In genomic region chr16:86906608-86907007, GRCh38 we compare ENCODE assay signal across 26 cellular contexts.
"Had no signal": no experiment of that assay in that cellular context is flagged by ENCODE, and none has a peak within 500 bp of the region (broad histone marks: within the 10 kb centered on the region; RNA-seq: fewer than 3 reads in every experiment).

No MANE protein-coding gene starts in this region.

- H3K36me3 ChIP-seq: heart left ventricle, neural progenitor cell, right lobe of liver, tibial nerve had no signal

- DNase-seq: central memory CD4-positive, alpha-beta T cell; cortex of kidney; effector CD8-positive, alpha-beta T cell; heart left ventricle; hypothalamus; left cardiac atrium; left ventricle myocardium superior; mesendoderm; mucosa of descending colon; natural killer cell; nucleus accumbens; psoas muscle; retina; right lobe of liver; stimulated activated CD4-positive, alpha-beta T cell treated with anti-CD3 and anti-CD28 coated beads, Interleukin-2, amount 100 ng/mL, for 24 hours; stimulated activated CD4-positive, alpha-beta T cell treated with anti-CD3 and anti-CD28 coated beads, Interleukin-4, amount 100 ng/mL, for 4 hours; stimulated activated naive B cell treated with anti-CD40 and anti-IgM and Interleukin-4, amounts not matched to agents 10 μg/mL and 1 μg/mL and 100 μg/mL, for 72 hours; stimulated activated naive CD8-positive, alpha-beta T cell treated with anti-CD3 and anti-CD28 coated beads, Interleukin-15, amount 100 ng/mL, for 72 hours; testis had no signal

- H3K27me3 Mint-ChIP-seq: stimulated activated naive CD8-positive, alpha-beta T cell treated with anti-CD3 and anti-CD28 coated beads, Interleukin-15, amount 100 ng/mL, for 72 hours had no signal

- H3K27me3 ChIP-seq: heart left ventricle, neural progenitor cell, right lobe of liver, testis had no signal

- H3K9ac ChIP-seq: neural progenitor cell, parathyroid adenoma had no signal

- H3K36me3 Mint-ChIP-seq: natural killer cell; neural progenitor cell; stimulated activated naive B cell treated with anti-CD40 and anti-IgM and Interleukin-4, amounts not matched to agents 10 μg/mL and 1 μg/mL and 100 μg/mL, for 72 hours had no signal

- H3K9me3 Mint-ChIP-seq: natural killer cell; neural progenitor cell; stimulated activated naive B cell treated with anti-CD40 and anti-IgM and Interleukin-4, amounts not matched to agents 10 μg/mL and 1 μg/mL and 100 μg/mL, for 72 hours; stimulated activated naive CD8-positive, alpha-beta T cell treated with anti-CD3 and anti-CD28 coated beads, Interleukin-15, amount 100 ng/mL, for 72 hours had no signal

- H3K79me2 ChIP-seq: parathyroid adenoma had no signal

- H2AFZ ChIP-seq: neural progenitor cell, parathyroid adenoma had no signal

- H3K4me2 ChIP-seq: neural progenitor cell had no signal

- H3K4me1 ChIP-seq: psoas muscle, right lobe of liver, testis, tibial nerve had no signal

- FAIRE-seq: frontal cortex, islet of Langerhans had no signal

- H3K9me3 ChIP-seq: heart left ventricle, mucosa of descending colon, psoas muscle, right lobe of liver, testis, tibial nerve had no signal

- H3K4me3 ChIP-seq: dorsolateral prefrontal cortex, heart left ventricle, lung, mucosa of descending colon, neural progenitor cell, psoas muscle, right lobe of liver, testis, tibial nerve had no signal

- H3K4me1 Mint-ChIP-seq: natural killer cell; stimulated activated naive B cell treated with anti-CD40 and anti-IgM and Interleukin-4, amounts not matched to agents 10 μg/mL and 1 μg/mL and 100 μg/mL, for 72 hours; stimulated activated naive CD8-positive, alpha-beta T cell treated with anti-CD3 and anti-CD28 coated beads, Interleukin-15, amount 100 ng/mL, for 72 hours had no signal

- H3K27ac ChIP-seq: dorsolateral prefrontal cortex, heart left ventricle, neural progenitor cell, parathyroid adenoma, psoas muscle, right lobe of liver, testis, tibial nerve had no signal

- ATAC-seq: heart left ventricle; left cardiac atrium; left ventricle myocardium superior; mucosa of descending colon; natural killer cell; psoas muscle; right lobe of liver; stimulated activated naive B cell treated with anti-CD40 and anti-IgM and Interleukin-4, amounts not matched to agents 10 μg/mL and 1 μg/mL and 100 μg/mL, for 72 hours; stimulated activated naive CD8-positive, alpha-beta T cell treated with anti-CD3 and anti-CD28 coated beads, Interleukin-15, amount 100 ng/mL, for 72 hours had no signal

- H3K27ac Mint-ChIP-seq: natural killer cell; neural progenitor cell; stimulated activated naive B cell treated with anti-CD40 and anti-IgM and Interleukin-4, amounts not matched to agents 10 μg/mL and 1 μg/mL and 100 μg/mL, for 72 hours; stimulated activated naive CD8-positive, alpha-beta T cell treated with anti-CD3 and anti-CD28 coated beads, Interleukin-15, amount 100 ng/mL, for 72 hours had no signal

- H3K4me3 Mint-ChIP-seq: natural killer cell; neural progenitor cell; stimulated activated naive B cell treated with anti-CD40 and anti-IgM and Interleukin-4, amounts not matched to agents 10 μg/mL and 1 μg/mL and 100 μg/mL, for 72 hours; stimulated activated naive CD8-positive, alpha-beta T cell treated with anti-CD3 and anti-CD28 coated beads, Interleukin-15, amount 100 ng/mL, for 72 hours had no signal
